Comparison of ENCODE assay signal across 8 cellular contexts in the genomic region with DNA sequence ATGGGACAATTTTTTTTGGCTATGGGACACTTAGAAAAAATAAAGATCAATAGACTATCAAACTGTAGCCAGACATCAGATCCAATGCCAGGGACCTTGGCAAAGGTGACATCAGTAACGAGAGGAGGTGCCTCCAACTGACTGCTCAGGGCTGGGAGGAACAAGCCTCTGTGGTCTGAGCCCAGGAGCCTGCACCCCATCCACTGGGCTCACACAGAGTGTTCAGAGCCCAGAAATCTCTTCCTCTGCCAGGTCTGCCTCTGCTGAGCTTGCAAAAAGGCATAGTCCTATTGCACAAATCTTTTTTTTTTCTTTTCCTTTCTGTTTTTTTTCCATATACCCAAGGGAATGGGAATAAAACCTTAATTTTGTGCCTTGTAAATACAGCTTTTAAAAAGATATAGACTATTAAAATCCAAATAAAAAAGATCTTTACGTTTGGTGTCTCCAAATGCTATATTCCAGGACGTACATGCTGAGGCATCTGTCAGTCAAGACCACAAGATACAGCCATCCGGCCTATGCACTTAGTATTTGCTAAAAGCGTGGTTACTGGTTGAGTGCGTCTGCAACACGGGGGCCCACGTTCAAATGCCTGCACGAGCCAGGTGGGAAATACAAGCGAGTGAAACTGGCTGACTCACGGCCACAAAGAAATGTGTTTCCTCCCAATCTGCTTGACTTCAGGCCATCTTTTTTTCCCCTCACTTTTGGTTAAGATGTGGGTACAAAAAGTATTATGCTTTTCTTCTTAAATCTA. TPM values are rescaled to one million over a fixed set of nuclear protein-coding genes. Genes with fewer than 3 reads are reported as not detected.
DNase-seq lines count a peak whose midpoint lies in the region; ATAC-seq and TF ChIP-seq lines count a peak whose summit lies in the region.

No MANE protein-coding gene starts in this region.

- H3K27ac Mint-ChIP-seq in activated CD8-positive, alpha-beta T cell treated with anti-CD3 and anti-CD28 coated beads for 36 hours = peak overlapping the region; percentile 81

- H3K36me3 Mint-ChIP-seq in activated CD8-positive, alpha-beta T cell treated with anti-CD3 and anti-CD28 coated beads for 36 hours (ENCODE audit: low read depth) = no peaks in the 10 kb centered on the region

- CTCF ChIA-PET in activated CD8-positive, alpha-beta T cell treated with anti-CD3 and anti-CD28 coated beads for 36 hours (lab: Charles Lee) = interaction anchor here (0.7 to 2.4 kb wide), 12 partner anchors 8 to 263 kb away, joined by 3 to 8 read pairs (median 4); no protein-coding TSS in a partner anchor

- POLR2A ChIA-PET in activated CD8-positive, alpha-beta T cell treated with anti-CD3 and anti-CD28 coated beads for 36 hours (lab: Charles Lee) = interaction anchor here (1.2 to 3.9 kb wide), 7 partner anchors 8 to 181 kb away, joined by 3 to 40 read pairs (median 5); a partner anchor contains a TSS

- DNase-seq in DMS79 (lab: John Stamatoyannopoulos, UW) (peak; percentile 50), left colon (peak; percentile 50 to 53), upper lobe of right lung (no peak), HuH-7 (ENCODE audit: low spot score) (no peak), DMS153 treated with DMSO at 0.1 percent for 48 hours (lab: John Stamatoyannopoulos, UW; ENCODE audit: unreplicated experiment) (no peak)
- peak; percentile 96 for DNase-seq in activated CD8-positive, alpha-beta T cell treated with anti-CD3 and anti-CD28 coated beads for 36 hours

- H3K4me3 Mint-ChIP-seq in activated CD8-positive, alpha-beta T cell treated with anti-CD3 and anti-CD28 coated beads for 36 hours = peak overlapping the region; percentile 35

- H3K9me3 ChIP-seq in KOPT-K1 (ENCODE audit: insufficient read depth, low read length, poor library complexity, severe bottlenecking) = no peaks in the 10 kb centered on the region
- no peaks in the 10 kb centered on the region for H3K9me3 ChIP-seq in upper lobe of right lung

- ATAC-seq in GM21529 (IDR thresholded peaks at IDR 0.05; ENCODE audit: unreplicated experiment) (peak; percentile 95), left colon (peak; percentile 25), upper lobe of right lung (peak; percentile 36)
- peak; percentile 94 for ATAC-seq in activated CD8-positive, alpha-beta T cell treated with anti-CD3 and anti-CD28 coated beads for 36 hours

- H3K4me3 ChIP-seq in upper lobe of right lung = no peak overlapping the region

- no peaks in the 10 kb centered on the region for H3K36me3 ChIP-seq in KOPT-K1 (ENCODE audit: insufficient read depth, low read length)
- no peaks in the 10 kb centered on the region for H3K36me3 ChIP-seq in upper lobe of right lung

- no peaks in the 10 kb centered on the region for H3K9me3 Mint-ChIP-seq in activated CD8-positive, alpha-beta T cell treated with anti-CD3 and anti-CD28 coated beads for 36 hours

- H3K4me1 ChIP-seq in upper lobe of right lung = peaks cover 2% of the 10 kb centered on the region

- H3K27me3 ChIP-seq in upper lobe of right lung = no peaks in the 10 kb centered on the region

- peaks cover 58% of the 10 kb centered on the region for H3K4me1 Mint-ChIP-seq in activated CD8-positive, alpha-beta T cell treated with anti-CD3 and anti-CD28 coated beads for 36 hours (ENCODE audit: low read depth)

- no peaks in the 10 kb centered on the region for H3K27me3 Mint-ChIP-seq in activated CD8-positive, alpha-beta T cell treated with anti-CD3 and anti-CD28 coated beads for 36 hours

- H3K27ac ChIP-seq in KOPT-K1 (ENCODE audit: low read depth, low read length, poor library complexity, severe bottlenecking) = peak overlapping the region; percentile 93
- no peak overlapping the region for H3K27ac ChIP-seq in upper lobe of right lung

- no peak for TF ChIP-seq CTCF in activated CD8-positive, alpha-beta T cell treated with anti-CD3 and anti-CD28 coated beads for 36 hours (IDR thresholded peaks at IDR 0.05)
- TF ChIP-seq CTCF in upper lobe of right lung (IDR thresholded peaks at IDR 0.05) = no peak

- intact Hi-C loops in activated CD8-positive, alpha-beta T cell treated with anti-CD3 and anti-CD28 coated beads for 36 hours (cut with micrococcal nuclease) = loop anchor here (2.0 to 10.0 kb wide), 3 partner anchors 18 to 262 kb away; a partner anchor contains a TSS
- intact Hi-C loops in left colon (cut with DNase I, micrococcal nuclease) = no loop called here
- intact Hi-C loops in upper lobe of right lung (cut with DNase I) = no loop called here

RNA-seq across cellular contexts. Expression of a gene that starts 7.8 kb away (rescaled TPM):
- total RNA-seq in activated CD8-positive, alpha-beta T cell treated with anti-CD3 and anti-CD28 coated beads for 36 hours = 10 to 100 TPM; 59.3 to 61.5 TPM
- total RNA-seq in left colon (1 to 10 TPM; 3.7 to 7.0 TPM), upper lobe of right lung (31.8 TPM)

Comparison
In these comparisons a context has a peak if more than half of its experiments do, and no peak if none do; other contexts are left out.
1. DNase-seq: peak in DMS79 (single experiment), activated CD8-positive, alpha-beta T cell treated with anti-CD3 and anti-CD28 coated beads for 36 hours (single experiment) and left colon (2 of 2); none in upper lobe of right lung (single experiment), HuH-7 (single experiment) and DMS153 treated with DMSO at 0.1 percent for 48 hours (single experiment).
2. ATAC-seq: peak in every context shown above with its lines; median percentile 95 in GM21529; 94 in activated CD8-positive, alpha-beta T cell treated with anti-CD3 and anti-CD28 coated beads for 36 hours; 36 in upper lobe of right lung; 25 in left colon.